1 cellular context compared by ENCODE assay signal in genomic region chr22:29553391-29554224, GRCh38.
TF ChIP-seq lines count a peak whose summit lies in the region.

Gene THOC5, minus strand, starts transcription at chr22:29553757. Its CDS starts 4,610 bp downstream, at chr22:29549147.

TF ChIP-seq in GM23338, 12 proteins besides CTCF, POLR2A, EP300 and RAD21 (continued from another document):
- TF ChIP-seq REST (IDR thresholded peaks at IDR 0.05; ENCODE audit: unreplicated experiment): no peak
- TF ChIP-seq EZH2phosphoT487 (IDR thresholded peaks at IDR 0.05; ENCODE audit: unreplicated experiment): no peak
- peak; percentile 82 for TF ChIP-seq POLR2AphosphoS5 (IDR thresholded peaks at IDR 0.05; ENCODE audit: low read depth)
- TF ChIP-seq CREB1 (CRISPR knock-in tag; IDR thresholded peaks at IDR 0.05; ENCODE audit: low read depth): peak; percentile 32; the same call in 1 of the 2 replicates
- no peak for TF ChIP-seq ZNF331 (CRISPR knock-in tag; IDR thresholded peaks at IDR 0.05; ENCODE audit: low read depth)
- peak; percentile 79 for TF ChIP-seq ETS1 (IDR thresholded peaks at IDR 0.05)
- no peak for TF ChIP-seq STAT1 (IDR thresholded peaks at IDR 0.05; ENCODE audit: unreplicated experiment)
- no peak for TF ChIP-seq NANOG (IDR thresholded peaks at IDR 0.05; ENCODE audit: borderline replicate concordance)
TF ChIP-seq in GM23338: peak in this region for 3.
